1 cellular context compared by ENCODE assay signal in the genomic region with DNA sequence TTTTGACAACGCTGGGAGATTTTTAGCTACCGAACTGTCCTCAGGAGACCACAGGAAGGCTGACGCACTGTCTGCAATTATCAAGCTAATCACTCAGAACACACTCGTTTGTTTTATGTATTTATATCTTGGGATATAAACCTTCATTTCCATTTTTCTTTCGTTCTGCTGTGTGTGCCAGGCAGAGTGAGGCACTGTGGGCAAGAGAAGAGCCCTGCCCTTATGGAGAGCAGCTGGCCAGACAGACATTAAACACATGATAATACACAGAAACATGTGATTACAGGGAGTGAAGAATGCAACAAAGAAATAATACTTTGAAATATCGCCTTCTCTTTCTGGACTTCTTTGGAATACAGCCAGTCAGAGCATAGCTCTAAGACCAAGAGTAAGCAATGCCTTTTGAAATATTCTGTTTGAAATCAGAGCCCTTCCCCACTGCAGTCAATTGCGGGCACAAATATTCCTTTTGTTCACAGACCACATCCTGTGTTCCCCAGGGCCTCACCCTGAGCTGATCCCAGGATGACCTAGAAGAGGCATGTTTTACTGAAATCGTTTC.
TF ChIP-seq lines count a peak whose summit lies in the region.

No MANE protein-coding gene starts in this region.

TF ChIP-seq in HepG2, 621 proteins besides CTCF, POLR2A, EP300 and RAD21 (continued from another document and continues in another):
- TF ChIP-seq ZNF280D (CRISPR knock-in tag; IDR thresholded peaks at IDR 0.05), result no peak
- TF ChIP-seq ZNF878 (CRISPR knock-in tag; IDR thresholded peaks at IDR 0.05), result no peak
- no peak for TF ChIP-seq SETDB1 (CRISPR knock-in tag; IDR thresholded peaks at IDR 0.05; ENCODE audit: borderline replicate concordance)
- no peak for TF ChIP-seq PHF20 (CRISPR knock-in tag; IDR thresholded peaks at IDR 0.05)
- TF ChIP-seq, protein P1, sequence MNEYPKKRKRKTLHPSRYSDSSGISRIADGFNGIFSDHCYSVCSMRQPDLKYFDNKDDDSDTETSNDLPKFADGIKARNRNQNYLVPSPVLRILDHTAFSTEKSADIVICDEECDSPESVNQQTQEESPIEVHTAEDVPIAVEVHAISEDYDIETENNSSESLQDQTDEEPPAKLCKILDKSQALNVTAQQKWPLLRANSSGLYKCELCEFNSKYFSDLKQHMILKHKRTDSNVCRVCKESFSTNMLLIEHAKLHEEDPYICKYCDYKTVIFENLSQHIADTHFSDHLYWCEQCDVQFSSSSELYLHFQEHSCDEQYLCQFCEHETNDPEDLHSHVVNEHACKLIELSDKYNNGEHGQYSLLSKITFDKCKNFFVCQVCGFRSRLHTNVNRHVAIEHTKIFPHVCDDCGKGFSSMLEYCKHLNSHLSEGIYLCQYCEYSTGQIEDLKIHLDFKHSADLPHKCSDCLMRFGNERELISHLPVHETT (CRISPR knock-in tag; conservative IDR thresholded peaks at IDR 0.05), result no peak
- no peak for TF ChIP-seq ZNF546 (CRISPR knock-in tag; conservative IDR thresholded peaks at IDR 0.05)
- no peak for TF ChIP-seq CENPT (CRISPR knock-in tag; IDR thresholded peaks at IDR 0.05; ENCODE audit: low read depth)
- no peak for TF ChIP-seq ZNF44 (CRISPR knock-in tag; IDR thresholded peaks at IDR 0.05)
- no peak for TF ChIP-seq MIER2 (CRISPR knock-in tag; IDR thresholded peaks at IDR 0.05)
- TF ChIP-seq ZBTB7A (CRISPR knock-in tag; IDR thresholded peaks at IDR 0.05), result no peak
- no peak for TF ChIP-seq KAT7 (CRISPR knock-in tag; IDR thresholded peaks at IDR 0.05; ENCODE audit: borderline replicate concordance)
- no peak for TF ChIP-seq ZFAT (CRISPR knock-in tag; conservative IDR thresholded peaks at IDR 0.05)
- no peak for TF ChIP-seq PLRG1 (conservative IDR thresholded peaks at IDR 0.05)
- TF ChIP-seq MTA1 (CRISPR knock-in tag; IDR thresholded peaks at IDR 0.05; ENCODE audit: borderline replicate concordance), result no peak
- TF ChIP-seq, protein P2, sequence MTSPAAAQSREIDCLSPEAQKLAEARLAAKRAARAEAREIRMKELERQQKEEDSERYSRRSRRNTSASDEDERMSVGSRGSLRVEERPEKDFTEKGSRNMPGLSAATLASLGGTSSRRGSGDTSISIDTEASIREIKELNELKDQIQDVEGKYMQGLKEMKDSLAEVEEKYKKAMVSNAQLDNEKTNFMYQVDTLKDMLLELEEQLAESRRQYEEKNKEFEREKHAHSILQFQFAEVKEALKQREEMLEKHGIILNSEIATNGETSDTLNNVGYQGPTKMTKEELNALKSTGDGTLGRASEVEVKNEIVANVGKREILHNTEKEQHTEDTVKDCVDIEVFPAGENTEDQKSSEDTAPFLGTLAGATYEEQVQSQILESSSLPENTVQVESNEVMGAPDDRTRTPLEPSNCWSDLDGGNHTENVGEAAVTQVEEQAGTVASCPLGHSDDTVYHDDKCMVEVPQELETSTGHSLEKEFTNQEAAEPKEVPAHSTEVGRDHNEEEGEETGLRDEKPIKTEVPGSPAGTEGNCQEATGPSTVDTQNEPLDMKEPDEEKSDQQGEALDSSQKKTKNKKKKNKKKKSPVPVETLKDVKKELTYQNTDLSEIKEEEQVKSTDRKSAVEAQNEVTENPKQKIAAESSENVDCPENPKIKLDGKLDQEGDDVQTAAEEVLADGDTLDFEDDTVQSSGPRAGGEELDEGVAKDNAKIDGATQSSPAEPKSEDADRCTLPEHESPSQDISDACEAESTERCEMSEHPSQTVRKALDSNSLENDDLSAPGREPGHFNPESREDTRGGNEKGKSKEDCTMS (CRISPR knock-in tag; conservative IDR thresholded peaks at IDR 0.05), result no peak
- TF ChIP-seq NFYC (CRISPR knock-in tag; IDR thresholded peaks at IDR 0.05), result no peak
- TF ChIP-seq CCAR2 (optimal IDR thresholded peaks at IDR 0.05; ENCODE audit: low read depth, low read length), result no peak
- no peak for TF ChIP-seq TP53 (CRISPR knock-in tag; conservative IDR thresholded peaks at IDR 0.05)
- TF ChIP-seq FOSL2 (CRISPR knock-in tag; IDR thresholded peaks at IDR 0.05), result peak; percentile 22; the same call in 1 of the 2 replicates
- no peak for TF ChIP-seq CBX5 (CRISPR knock-in tag; IDR thresholded peaks at IDR 0.05; ENCODE audit: borderline replicate concordance)
- TF ChIP-seq, protein P3, sequence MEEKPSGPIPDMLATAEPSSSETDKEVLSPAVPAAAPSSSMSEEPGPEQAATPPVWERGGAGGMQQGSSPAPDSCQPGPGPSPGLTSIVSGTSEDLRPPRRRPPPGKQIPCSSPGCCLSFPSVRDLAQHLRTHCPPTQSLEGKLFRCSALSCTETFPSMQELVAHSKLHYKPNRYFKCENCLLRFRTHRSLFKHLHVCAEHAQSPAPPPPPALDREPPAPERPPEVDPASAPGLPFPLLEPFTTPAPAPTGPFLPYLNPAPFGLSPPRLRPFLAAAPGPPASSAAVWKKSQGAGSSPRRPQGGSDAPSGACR (CRISPR knock-in tag; IDR thresholded peaks at IDR 0.05), result no peak
- TF ChIP-seq TEAD3 (CRISPR knock-in tag; optimal IDR thresholded peaks at IDR 0.05; ENCODE audit: borderline replicate concordance), result peak; percentile 21
- TF ChIP-seq ATF2 (CRISPR knock-in tag; IDR thresholded peaks at IDR 0.05), result no peak
- no peak for TF ChIP-seq ZNF256 (CRISPR knock-in tag; conservative IDR thresholded peaks at IDR 0.05)
- TF ChIP-seq ZMAT3 (CRISPR knock-in tag; conservative IDR thresholded peaks at IDR 0.05), result no peak
- TF ChIP-seq BRCA1 (CRISPR knock-in tag; IDR thresholded peaks at IDR 0.05), result no peak
- no peak for TF ChIP-seq RXRB (CRISPR knock-in tag; IDR thresholded peaks at IDR 0.05; ENCODE audit: borderline replicate concordance)
- TF ChIP-seq KDM5B (CRISPR knock-in tag; IDR thresholded peaks at IDR 0.05; ENCODE audit: borderline replicate concordance), result no peak
- no peak for TF ChIP-seq ZMYM3 (CRISPR knock-in tag; IDR thresholded peaks at IDR 0.05)
- TF ChIP-seq MAX (IDR thresholded peaks at IDR 0.05), result no peak
- no peak for TF ChIP-seq MTA3 (CRISPR knock-in tag; IDR thresholded peaks at IDR 0.05)
- no peak for TF ChIP-seq PBX3 (CRISPR knock-in tag; IDR thresholded peaks at IDR 0.05; ENCODE audit: borderline replicate concordance)
- TF ChIP-seq SALL1 (CRISPR knock-in tag; IDR thresholded peaks at IDR 0.05), result peak; percentile 39; the same call in 1 of the 2 replicates
- TF ChIP-seq ZNF672 (CRISPR knock-in tag; IDR thresholded peaks at IDR 0.05), result no peak
- TF ChIP-seq ZNF276 (CRISPR knock-in tag; IDR thresholded peaks at IDR 0.05; ENCODE audit: low read depth), result no peak
- TF ChIP-seq SIX1 (CRISPR knock-in tag; IDR thresholded peaks at IDR 0.05; ENCODE audit: borderline replicate concordance), result no peak
- TF ChIP-seq MLLT10 (CRISPR knock-in tag; IDR thresholded peaks at IDR 0.05), result no peak
- TF ChIP-seq ETV6 (CRISPR knock-in tag; conservative IDR thresholded peaks at IDR 0.05), result no peak
- TF ChIP-seq FOXA1 (IDR thresholded peaks at IDR 0.05), result no peak
- 0 out of 2 replicates have a peak, but pooled peaks have one; percentile 40 for TF ChIP-seq FOXA1 (CRISPR knock-in tag; IDR thresholded peaks at IDR 0.05)
- TF ChIP-seq, protein P4, sequence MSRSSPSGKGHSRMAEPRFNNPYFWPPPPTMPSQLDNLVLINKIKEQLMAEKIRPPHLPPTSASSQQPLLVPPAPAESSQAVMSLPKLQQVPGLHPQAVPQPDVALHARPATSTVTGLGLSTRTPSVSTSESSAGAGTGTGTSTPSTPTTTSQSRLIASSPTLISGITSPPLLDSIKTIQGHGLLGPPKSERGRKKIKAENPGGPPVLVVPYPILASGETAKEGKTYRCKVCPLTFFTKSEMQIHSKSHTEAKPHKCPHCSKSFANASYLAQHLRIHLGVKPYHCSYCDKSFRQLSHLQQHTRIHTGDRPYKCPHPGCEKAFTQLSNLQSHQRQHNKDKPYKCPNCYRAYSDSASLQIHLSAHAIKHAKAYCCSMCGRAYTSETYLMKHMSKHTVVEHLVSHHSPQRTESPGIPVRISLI (CRISPR knock-in tag; IDR thresholded peaks at IDR 0.05; ENCODE audit: borderline replicate concordance), result no peak
- TF ChIP-seq LBX2 (CRISPR knock-in tag; IDR thresholded peaks at IDR 0.05; ENCODE audit: borderline replicate concordance), result no peak
- 0 out of 2 replicates have a peak, but pooled peaks have one; percentile 12 for TF ChIP-seq FOXA3 (CRISPR knock-in tag; IDR thresholded peaks at IDR 0.05)
- TF ChIP-seq XRCC5 (optimal IDR thresholded peaks at IDR 0.05; ENCODE audit: low read length), result no peak
- no peak for TF ChIP-seq BHLHE40 (IDR thresholded peaks at IDR 0.05; ENCODE audit: low read length)
- TF ChIP-seq, protein P5, sequence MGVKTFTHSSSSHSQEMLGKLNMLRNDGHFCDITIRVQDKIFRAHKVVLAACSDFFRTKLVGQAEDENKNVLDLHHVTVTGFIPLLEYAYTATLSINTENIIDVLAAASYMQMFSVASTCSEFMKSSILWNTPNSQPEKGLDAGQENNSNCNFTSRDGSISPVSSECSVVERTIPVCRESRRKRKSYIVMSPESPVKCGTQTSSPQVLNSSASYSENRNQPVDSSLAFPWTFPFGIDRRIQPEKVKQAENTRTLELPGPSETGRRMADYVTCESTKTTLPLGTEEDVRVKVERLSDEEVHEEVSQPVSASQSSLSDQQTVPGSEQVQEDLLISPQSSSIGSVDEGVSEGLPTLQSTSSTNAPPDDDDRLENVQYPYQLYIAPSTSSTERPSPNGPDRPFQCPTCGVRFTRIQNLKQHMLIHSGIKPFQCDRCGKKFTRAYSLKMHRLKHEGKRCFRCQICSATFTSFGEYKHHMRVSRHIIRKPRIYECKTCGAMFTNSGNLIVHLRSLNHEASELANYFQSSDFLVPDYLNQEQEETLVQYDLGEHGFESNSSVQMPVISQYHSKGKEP (CRISPR knock-in tag; IDR thresholded peaks at IDR 0.05), result no peak
- no peak for TF ChIP-seq MTF2 (CRISPR knock-in tag; IDR thresholded peaks at IDR 0.05; ENCODE audit: borderline replicate concordance)
- peak; percentile 62; the same call in 1 of the 2 replicates for TF ChIP-seq HMG20A (CRISPR knock-in tag; IDR thresholded peaks at IDR 0.05; ENCODE audit: borderline replicate concordance)
